8 cellular contexts compared by ENCODE assay signal in genomic region chr4:123488916-123489315, GRCh38.
A peak's percentile ranks its signal among the peaks of the same experiment; 100 is the strongest.
DNase-seq lines count a peak whose midpoint lies in the region; ATAC-seq and TF ChIP-seq lines count a peak whose summit lies in the region.

No MANE protein-coding gene starts in this region.

- no peak overlapping the region for H3K4me3 ChIP-seq in fibroblast of pulmonary artery (replicated peaks; ENCODE audit: low read depth, low read length)

- TF ChIP-seq CTCF in fibroblast of pulmonary artery (IDR thresholded peaks at IDR 0.05; ENCODE audit: low read length, missing control alignments), result no peak

- DNase-seq in ELR (ENCODE audit: low read depth) (peak; percentile 70), OCI-M1 (lab: John Stamatoyannopoulos, UW) (peak; percentile 81), fibroblast of pulmonary artery (ENCODE audit: low read depth) (peak; percentile 64), NCI-H2081 (lab: John Stamatoyannopoulos, UW) (no peak), NCI-H2029 treated with DMSO at 0.1 percent for 48 hours (lab: John Stamatoyannopoulos, UW) (no peak)
- DNase-seq in activated CD8-positive, alpha-beta memory T cell treated with anti-CD3 and anti-CD28 coated beads, Interleukin-2, amount 50 U/mL, for 4 hours, result no peak

- ATAC-seq in HG02642 (IDR thresholded peaks at IDR 0.05; ENCODE audit: poor library complexity, unreplicated experiment) (peak; percentile 86), HG03280 (IDR thresholded peaks at IDR 0.05; ENCODE audit: unreplicated experiment) (no peak)

Comparison
In these comparisons a context has a peak if more than half of its experiments do, and no peak if none do; other contexts are left out.
1. DNase-seq: peak in ELR (single experiment), OCI-M1 (single experiment) and fibroblast of pulmonary artery (single experiment); none in NCI-H2081 (0 of 2), NCI-H2029 treated with DMSO at 0.1 percent for 48 hours (single experiment) and activated CD8-positive, alpha-beta memory T cell treated with anti-CD3 and anti-CD28 coated beads, Interleukin-2, amount 50 U/mL, for 4 hours (single experiment).